1 cellular context compared by ENCODE assay signal in genomic region chr2:217826505-217826904, GRCh38.
TF ChIP-seq lines count a peak whose summit lies in the region.

No MANE protein-coding gene starts in this region.

TF ChIP-seq in WTC11, 78 proteins besides CTCF, POLR2A, EP300 and RAD21 (continued from another document):
- TF ChIP-seq, protein P1, sequence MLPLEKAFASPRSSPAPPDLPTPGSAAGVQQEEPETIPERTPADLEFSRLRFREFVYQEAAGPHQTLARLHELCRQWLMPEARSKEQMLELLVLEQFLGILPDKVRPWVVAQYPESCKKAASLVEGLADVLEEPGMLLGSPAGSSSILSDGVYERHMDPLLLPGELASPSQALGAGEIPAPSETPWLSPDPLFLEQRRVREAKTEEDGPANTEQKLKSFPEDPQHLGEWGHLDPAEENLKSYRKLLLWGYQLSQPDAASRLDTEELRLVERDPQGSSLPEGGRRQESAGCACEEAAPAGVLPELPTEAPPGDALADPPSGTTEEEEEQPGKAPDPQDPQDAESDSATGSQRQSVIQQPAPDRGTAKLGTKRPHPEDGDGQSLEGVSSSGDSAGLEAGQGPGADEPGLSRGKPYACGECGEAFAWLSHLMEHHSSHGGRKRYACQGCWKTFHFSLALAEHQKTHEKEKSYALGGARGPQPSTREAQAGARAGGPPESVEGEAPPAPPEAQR (CRISPR knock-in tag; IDR thresholded peaks at IDR 0.05): no peak
- no peak for TF ChIP-seq NFATC4 (CRISPR knock-in tag; IDR thresholded peaks at IDR 0.05)
- TF ChIP-seq ZBTB21 (CRISPR knock-in tag; IDR thresholded peaks at IDR 0.05; ENCODE audit: borderline replicate concordance): no peak
- TF ChIP-seq KAT7 (CRISPR knock-in tag; IDR thresholded peaks at IDR 0.05; ENCODE audit: borderline replicate concordance): no peak
